8 cellular contexts compared by ENCODE assay signal in genomic region chr11:118917488-118918127, GRCh38. TPM values are rescaled to one million over a fixed set of nuclear protein-coding genes. Genes with fewer than 3 reads are reported as not detected.
A peak's percentile ranks its signal among the peaks of the same experiment; 100 is the strongest.
DNase-seq lines count a peak whose midpoint lies in the region; ATAC-seq and TF ChIP-seq lines count a peak whose summit lies in the region.

No MANE protein-coding gene starts in this region.

- in situ Hi-C loops in gastrocnemius medialis (cut with MboI; ENCODE audit: low sequenced_read_pairs in 4 of 4) = no loop called here

- H3K4me1 ChIP-seq in Caco-2 (peaks cover 91% of the 10 kb centered on the region), gastrocnemius medialis (peaks cover 95 to 100% of the 10 kb centered on the region in 2 donors)

- POLR2A ChIA-PET in Caco-2 (lab: Charles Lee) = interaction anchor here (0.8 to 1.7 kb wide), 5 partner anchors 8 to 100 kb away, joined by 3 to 23 read pairs (median 6); partner anchors contain the start of genes BCL9L, CENATAC, RPS25 and TRAPPC4
- POLR2A ChIA-PET in activated naive CD8-positive, alpha-beta T cell treated with anti-CD3 and anti-CD28 coated beads, Interleukin-2, amount 10 ng/mL, durations not matched to agents 7 days and 5 days (lab: Charles Lee) = no interaction called here

- peak overlapping the region; percentile 89 to 100 (median 96) for H3K27ac ChIP-seq in gastrocnemius medialis

- peak; percentile 26 for ATAC-seq in activated naive CD8-positive, alpha-beta T cell treated with anti-CD3 and anti-CD28 coated beads, Interleukin-2, amount 10 ng/mL, durations not matched to agents 7 days and 5 days (ENCODE audit: low read depth)
- peak; percentile 10 to 50 for ATAC-seq in left cardiac atrium
- peak; percentile 25 to 32 for ATAC-seq in gastrocnemius medialis
- no peak for ATAC-seq in HG03565 (IDR thresholded peaks at IDR 0.05; ENCODE audit: unreplicated experiment)

- peaks cover 72% of the 10 kb centered on the region for H3K4me1 Mint-ChIP-seq in Caco-2 (ENCODE audit: low read depth, unreplicated experiment)
- peaks cover 77% of the 10 kb centered on the region for H3K4me1 Mint-ChIP-seq in activated naive CD8-positive, alpha-beta T cell treated with anti-CD3 and anti-CD28 coated beads, Interleukin-2, amount 10 ng/mL, durations not matched to agents 7 days and 5 days

- H3K9me3 Mint-ChIP-seq in Caco-2 (ENCODE audit: unreplicated experiment) = no peaks in the 10 kb centered on the region
- H3K9me3 Mint-ChIP-seq in activated naive CD8-positive, alpha-beta T cell treated with anti-CD3 and anti-CD28 coated beads, Interleukin-2, amount 10 ng/mL, durations not matched to agents 7 days and 5 days = no peaks in the 10 kb centered on the region

- H3K36me3 ChIP-seq in Caco-2 (ENCODE audit: control insufficient read depth, insufficient read depth, low read length) (peaks cover 3% of the 10 kb centered on the region; the same call in 1 of the 2 replicates), gastrocnemius medialis (no peaks in the 10 kb centered on the region)

- H3K4me3 ChIP-seq in Caco-2 (ENCODE audit: low read depth, low read length) (peak overlapping the region; percentile 22), gastrocnemius medialis (peak overlapping the region; percentile 35 to 81 (median 46))

- H3K27me3 ChIP-seq in Caco-2 (replicated peaks; ENCODE audit: control insufficient read depth, insufficient read depth, low read length) = no peaks in the 10 kb centered on the region
- H3K27me3 ChIP-seq in gastrocnemius medialis = no peaks in the 10 kb centered on the region

- intact Hi-C loops in Caco-2 (cut with micrococcal nuclease; ENCODE audit: unreplicated experiment) (no loop called here), left cardiac atrium (cut with DNase I) (no loop called here), gastrocnemius medialis (cut with DNase I; ENCODE audit: low total_unique reads) (no loop called here)

- DNase-seq in Caco-2 = peak; percentile 90 to 94
- peak; percentile 85 for DNase-seq in MV-4-11 (lab: John Stamatoyannopoulos, UW)
- peak; percentile 60 for DNase-seq in activated naive CD8-positive, alpha-beta T cell treated with anti-CD3 and anti-CD28 coated beads, Interleukin-2, amount 10 ng/mL, durations not matched to agents 7 days and 5 days
- DNase-seq in left cardiac atrium = peak; percentile 81
- DNase-seq in gastrocnemius medialis = peak; percentile 78 to 88
- no peak for DNase-seq in foreskin melanocyte
- no peak for DNase-seq in HuH-7.5 (ENCODE audit: low spot score)

- TSS peak; percentile 2 for BruUV-seq in Caco-2 (replicated peaks; lab: Mats Ljungman, UMichigan)

- CTCF ChIA-PET in Caco-2 (lab: Charles Lee) = interaction anchor here (1.4 to 1.9 kb wide), 2 partner anchors 8 to 11 kb away, joined by 15 to 17 read pairs; partner anchors contain the start of gene BCL9L

- H3K9me3 ChIP-seq in Caco-2 = no peaks in the 10 kb centered on the region
- H3K9me3 ChIP-seq in gastrocnemius medialis = no peaks in the 10 kb centered on the region

- peak overlapping the region; percentile 78 for H3K4me3 Mint-ChIP-seq in Caco-2 (ENCODE audit: unreplicated experiment)
- peak overlapping the region; percentile 84 for H3K4me3 Mint-ChIP-seq in activated naive CD8-positive, alpha-beta T cell treated with anti-CD3 and anti-CD28 coated beads, Interleukin-2, amount 10 ng/mL, durations not matched to agents 7 days and 5 days

- TF ChIP-seq CTCF in Caco-2 (IDR thresholded peaks at IDR 0.05; ENCODE audit: insufficient read depth in 1 of 2, low read depth in 1 of 2, low read length in 1 of 2, severe bottlenecking in 1 of 2, unreplicated experiment in 1 of 2) (no peak), gastrocnemius medialis (IDR thresholded peaks at IDR 0.05 in 4 of 5, conservative IDR thresholded peaks at IDR 0.05 in 1 of 5) (no peak)

- no peaks in the 10 kb centered on the region for H3K27me3 Mint-ChIP-seq in Caco-2 (ENCODE audit: insufficient read depth, unreplicated experiment)
- no peaks in the 10 kb centered on the region for H3K27me3 Mint-ChIP-seq in activated naive CD8-positive, alpha-beta T cell treated with anti-CD3 and anti-CD28 coated beads, Interleukin-2, amount 10 ng/mL, durations not matched to agents 7 days and 5 days

- H3K27ac Mint-ChIP-seq in Caco-2 (ENCODE audit: unreplicated experiment) = peak overlapping the region; percentile 100
- H3K27ac Mint-ChIP-seq in activated naive CD8-positive, alpha-beta T cell treated with anti-CD3 and anti-CD28 coated beads, Interleukin-2, amount 10 ng/mL, durations not matched to agents 7 days and 5 days = peak overlapping the region; percentile 98

- peak; percentile 29 to 36 for TF ChIP-seq POLR2A in gastrocnemius medialis (IDR thresholded peaks at IDR 0.05)

- H3K36me3 Mint-ChIP-seq in Caco-2 (ENCODE audit: insufficient read depth, unreplicated experiment) = peaks cover 75% of the 10 kb centered on the region
- peaks cover 2% of the 10 kb centered on the region for H3K36me3 Mint-ChIP-seq in activated naive CD8-positive, alpha-beta T cell treated with anti-CD3 and anti-CD28 coated beads, Interleukin-2, amount 10 ng/mL, durations not matched to agents 7 days and 5 days

RNA-seq across cellular contexts. Expression of gene BCL9L, which starts 8.1 kb away (rescaled TPM):
- total RNA-seq in Caco-2 (2022) = 186 and 203 TPM in 2 replicates
- total RNA-seq in activated naive CD8-positive, alpha-beta T cell treated with anti-CD3 and anti-CD28 coated beads, Interleukin-2, amount 10 ng/mL, durations not matched to agents 7 days and 5 days = 100 to 1,000 TPM; 116 to 128 TPM
- total RNA-seq in left cardiac atrium = 10 to 100 TPM; 39.8 to 41.3 TPM
- total RNA-seq in gastrocnemius medialis = 10 to 100 TPM; 17.1 to 35.6 (median 23.8) TPM

RNA-seq across cellular contexts. Expression of gene CXCR5, which starts 33.9 kb away (rescaled TPM):
- not detected in 2 replicates for total RNA-seq in Caco-2 (2022)
- 1 to 10 TPM; 1.9 to 2.2 TPM for total RNA-seq in activated naive CD8-positive, alpha-beta T cell treated with anti-CD3 and anti-CD28 coated beads, Interleukin-2, amount 10 ng/mL, durations not matched to agents 7 days and 5 days
- not detected for total RNA-seq in left cardiac atrium
- total RNA-seq in gastrocnemius medialis = not detected

RNA-seq across cellular contexts. Expression of gene UPK2, which starts 38.5 kb away (rescaled TPM):
- total RNA-seq in Caco-2 (2022) (1.8 and 3.5 TPM in 2 replicates), left cardiac atrium (not detected), gastrocnemius medialis (not detected)
- under 1 TPM in 1 of 2 experiments, not detected in 1; 0.44 TPM for total RNA-seq in activated naive CD8-positive, alpha-beta T cell treated with anti-CD3 and anti-CD28 coated beads, Interleukin-2, amount 10 ng/mL, durations not matched to agents 7 days and 5 days

RNA-seq across cellular contexts. Expression of gene FOXR1, which starts 54.0 kb away (rescaled TPM):
- not detected in 2 replicates for total RNA-seq in Caco-2 (2022)
- total RNA-seq in activated naive CD8-positive, alpha-beta T cell treated with anti-CD3 and anti-CD28 coated beads, Interleukin-2, amount 10 ng/mL, durations not matched to agents 7 days and 5 days = not detected
- total RNA-seq in left cardiac atrium = not detected
- total RNA-seq in gastrocnemius medialis = not detected

Comparison
In these comparisons a context has a peak if more than half of its experiments do, and no peak if none do; other contexts are left out.
1. DNase-seq: peak in Caco-2 (2 of 2), MV-4-11 (single experiment), activated naive CD8-positive, alpha-beta T cell treated with anti-CD3 and anti-CD28 coated beads, Interleukin-2, amount 10 ng/mL, durations not matched to agents 7 days and 5 days (single experiment), left cardiac atrium (single experiment) and gastrocnemius medialis (2 of 2); none in foreskin melanocyte (single experiment) and HuH-7.5 (single experiment).